In genomic region chr15:64705006-64705405, GRCh38 we compare ENCODE assay signal across 24 cellular contexts.
DNase-seq lines count a peak whose midpoint lies in the region; ATAC-seq and TF ChIP-seq lines count a peak whose summit lies in the region.
"Had no signal": no experiment of that assay in that cellular context is flagged by ENCODE, and none has a peak within 500 bp of the region (broad histone marks: within the 10 kb centered on the region; RNA-seq: fewer than 3 reads in every experiment).

No MANE protein-coding gene starts in this region.

- POLR2A ChIA-PET in WTC11 (lab: Charles Lee), result interaction anchor here (0.8 to 2.3 kb wide), 3 partner anchors 16 to 103 kb away, joined by 3 to 5 read pairs (median 5); no protein-coding TSS in a partner anchor

- intact Hi-C loops in ovary (cut with DNase I), result no loop called here

- no peaks in the 10 kb centered on the region for H3K27me3 ChIP-seq in ovary
- H3K27me3 ChIP-seq: BLaER1, SJCRH30 had no signal

- no peak for ATAC-seq in WTC11
- no peak for ATAC-seq in naive B cell (ENCODE audit: low read depth in 2 of 2)
- ATAC-seq: Panc1 had no signal

- no peak for TF ChIP-seq EP300 in ovary (IDR thresholded peaks at IDR 0.05)

- peaks cover 28% of the 10 kb centered on the region for H3K4me1 Mint-ChIP-seq in T-helper 2 cell treated with Interferon-gamma antibody and Interleukin-4, amounts not matched to agents 5 μg/mL and 100 μg/mL, for 36 hours (ENCODE audit: low read depth)
- peaks cover 27% of the 10 kb centered on the region for H3K4me1 Mint-ChIP-seq in WTC11
- H3K4me1 Mint-ChIP-seq in naive B cell, result peaks cover 32 to 36% (median 34%) of the 10 kb centered on the region in 3 donors
- H3K4me1 Mint-ChIP-seq in type B pancreatic cell (ENCODE audit: unreplicated experiment), result peaks cover 32% of the 10 kb centered on the region

- no peak overlapping the region for H3K27ac Mint-ChIP-seq in T-helper 2 cell treated with Interferon-gamma antibody and Interleukin-4, amounts not matched to agents 5 μg/mL and 100 μg/mL, for 36 hours
- H3K27ac Mint-ChIP-seq in WTC11 (peak overlapping the region; percentile 92), naive B cell (no peak overlapping the region), type B pancreatic cell (peak overlapping the region; percentile 40)

- H3K4me3 ChIP-seq in ovary, result no peak overlapping the region
- H3K4me3 ChIP-seq: BLaER1, SJCRH30 had no signal

- no peaks in the 10 kb centered on the region for H3K36me3 ChIP-seq in ovary

- H3K9me3 ChIP-seq in ovary, result no peaks in the 10 kb centered on the region
- H3K9me3 ChIP-seq: BLaER1, SJCRH30 had no signal

- TF ChIP-seq POLR2A in ovary (IDR thresholded peaks at IDR 0.05), result no peak

- TF ChIP-seq CTCF in WTC11 (IDR thresholded peaks at IDR 0.05) (no peak), type B pancreatic cell (conservative IDR thresholded peaks at IDR 0.05) (no peak), ovary (IDR thresholded peaks at IDR 0.05) (no peak)

- no peak for DNase-seq in T-helper 2 cell treated with Interferon-gamma antibody and Interleukin-4, amounts not matched to agents 5 μg/mL and 100 μg/mL, for 36 hours (ENCODE audit: low spot score)
- no peak for DNase-seq in T-helper 2 cell
- no peak for DNase-seq in WTC11 (ENCODE audit: low spot score)
- DNase-seq in naive B cell, result no peak
- DNase-seq in type B pancreatic cell (ENCODE audit: extremely low spot score, unreplicated experiment), result no peak
- no peak for DNase-seq in NCI-H82 (lab: John Stamatoyannopoulos, UW)
- DNase-seq in ovary, result no peak
- DNase-seq in DMS79 (lab: John Stamatoyannopoulos, UW), result no peak
- DNase-seq: ACHN, GDM1, GOT3, HCEC 1CT, IMR-90, MV-4-11, NCI-H1105 treated with DMSO at 0.1 percent for 48 hours, NCI-H2081, NCI-H2171, NCI-H345, NCI-H524, NCI-H774, SJCRH30 had no signal

- peaks cover 17% of the 10 kb centered on the region for H3K4me1 ChIP-seq in ovary (ENCODE audit: insufficient read depth)

- no peak overlapping the region for H3K27ac ChIP-seq in ovary
- H3K27ac ChIP-seq: 22Rv1, BLaER1, SJCRH30 had no signal

- H3K36me3 Mint-ChIP-seq in T-helper 2 cell treated with Interferon-gamma antibody and Interleukin-4, amounts not matched to agents 5 μg/mL and 100 μg/mL, for 36 hours (ENCODE audit: low read depth), result peaks cover 2% of the 10 kb centered on the region
- peaks cover 40% of the 10 kb centered on the region for H3K36me3 Mint-ChIP-seq in WTC11
- H3K36me3 Mint-ChIP-seq in naive B cell, result peaks cover 0 to 10% of the 10 kb centered on the region in 2 donors
- peaks cover 15% of the 10 kb centered on the region for H3K36me3 Mint-ChIP-seq in type B pancreatic cell

- no peaks in the 10 kb centered on the region for H3K9me3 Mint-ChIP-seq in T-helper 2 cell treated with Interferon-gamma antibody and Interleukin-4, amounts not matched to agents 5 μg/mL and 100 μg/mL, for 36 hours
- H3K9me3 Mint-ChIP-seq in WTC11 (no peaks in the 10 kb centered on the region), naive B cell (no peaks in the 10 kb centered on the region), type B pancreatic cell (no peaks in the 10 kb centered on the region)

- WGBS in ovary, 3 donors, result 81 to 88% (median 83%) methylated on average over 3 of the region's 3 CpGs

- peak overlapping the region; percentile 12 for H3K4me3 Mint-ChIP-seq in T-helper 2 cell treated with Interferon-gamma antibody and Interleukin-4, amounts not matched to agents 5 μg/mL and 100 μg/mL, for 36 hours
- H3K4me3 Mint-ChIP-seq in WTC11 (no peak overlapping the region), naive B cell (peak overlapping the region in 6 of 8 donors; percentile 38 to 86 (median 62)), type B pancreatic cell (peak overlapping the region; percentile 27)

- CTCF ChIA-PET in WTC11 (lab: Charles Lee), result interaction anchor here (1.0 to 1.1 kb wide), 2 partner anchors 105 to 130 kb away, joined by 3 to 5 read pairs; no protein-coding TSS in a partner anchor

- H3K27me3 Mint-ChIP-seq in T-helper 2 cell treated with Interferon-gamma antibody and Interleukin-4, amounts not matched to agents 5 μg/mL and 100 μg/mL, for 36 hours (ENCODE audit: low read depth), result no peaks in the 10 kb centered on the region
- no peaks in the 10 kb centered on the region for H3K27me3 Mint-ChIP-seq in WTC11 (ENCODE audit: low read depth)
- no peaks in the 10 kb centered on the region for H3K27me3 Mint-ChIP-seq in naive B cell
- H3K27me3 Mint-ChIP-seq in type B pancreatic cell, result no peaks in the 10 kb centered on the region

TF ChIP-seq in WTC11, 78 proteins besides CTCF, POLR2A, EP300 and RAD21 (continues in another document):
- no peak for TF ChIP-seq E2F4 (CRISPR knock-in tag; IDR thresholded peaks at IDR 0.05; ENCODE audit: borderline replicate concordance, low read depth)
- TF ChIP-seq FOXP1 (CRISPR knock-in tag; IDR thresholded peaks at IDR 0.05; ENCODE audit: borderline replicate concordance), result no peak
- TF ChIP-seq USF1 (CRISPR knock-in tag; IDR thresholded peaks at IDR 0.05), result no peak
- TF ChIP-seq ZNF232 (CRISPR knock-in tag; IDR thresholded peaks at IDR 0.05), result no peak
- TF ChIP-seq IRF1 (CRISPR knock-in tag; IDR thresholded peaks at IDR 0.05), result no peak
- no peak for TF ChIP-seq ZNF425 (CRISPR knock-in tag; conservative IDR thresholded peaks at IDR 0.05)
- TF ChIP-seq AFF4 (CRISPR knock-in tag; IDR thresholded peaks at IDR 0.05; ENCODE audit: borderline replicate concordance), result no peak
- TF ChIP-seq SMAD4 (CRISPR knock-in tag; IDR thresholded peaks at IDR 0.05), result no peak
- TF ChIP-seq SP1 (CRISPR knock-in tag; conservative IDR thresholded peaks at IDR 0.05), result no peak
- no peak for TF ChIP-seq ZNF263 (CRISPR knock-in tag; IDR thresholded peaks at IDR 0.05; ENCODE audit: low read depth)
- TF ChIP-seq FOXJ3 (CRISPR knock-in tag; IDR thresholded peaks at IDR 0.05; ENCODE audit: borderline replicate concordance), result no peak

Comparison
In these comparisons a context has a peak if more than half of its experiments do, and no peak if none do; other contexts are left out.
1. H3K27ac Mint-ChIP-seq: peak in WTC11 (single experiment) and type B pancreatic cell (single experiment); none in T-helper 2 cell treated with Interferon-gamma antibody and Interleukin-4, amounts not matched to agents 5 μg/mL and 100 μg/mL, for 36 hours (single experiment) and naive B cell (0 of 6).